12 cellular contexts compared by ENCODE assay signal in the genomic region with DNA sequence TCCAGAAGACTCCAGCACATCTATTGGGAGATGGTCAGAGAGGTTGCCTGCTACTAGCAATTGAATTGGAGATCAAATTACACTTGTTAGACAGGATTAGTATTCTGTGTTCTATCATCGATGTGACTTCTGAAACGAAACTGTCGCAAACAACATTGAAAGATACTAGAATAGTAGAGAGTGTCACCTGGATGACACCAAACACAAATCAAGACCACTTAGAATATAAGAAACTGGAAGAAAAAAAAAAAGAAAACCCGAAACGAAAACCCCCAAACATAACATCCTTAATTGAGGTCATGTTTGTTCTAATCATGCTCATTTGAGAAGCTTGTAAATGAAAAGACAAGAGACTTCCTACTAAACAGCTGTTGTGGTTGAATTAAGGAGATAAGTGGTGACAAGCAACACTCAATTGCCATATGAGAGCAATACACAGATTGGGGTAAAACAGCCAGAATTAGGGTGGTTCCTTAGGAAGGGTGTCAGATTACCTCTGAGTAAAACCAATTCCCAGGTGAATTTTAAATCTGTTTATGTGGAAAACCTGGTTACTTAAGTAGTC.
A peak's percentile ranks its signal among the peaks of the same experiment; 100 is the strongest.
DNase-seq lines count a peak whose midpoint lies in the region; ATAC-seq and TF ChIP-seq lines count a peak whose summit lies in the region.
"Had no signal": no experiment of that assay in that cellular context is flagged by ENCODE, and none has a peak within 500 bp of the region (broad histone marks: within the 10 kb centered on the region; RNA-seq: fewer than 3 reads in every experiment).

No MANE protein-coding gene starts in this region.

- H3K27me3 ChIP-seq in uterus (no peaks in the 10 kb centered on the region), ovary (no peaks in the 10 kb centered on the region)
- H3K27me3 ChIP-seq: SJCRH30 had no signal

- TF ChIP-seq EP300 in ovary (IDR thresholded peaks at IDR 0.05) = no peak

- no peak for TF ChIP-seq POLR2A in uterus (IDR thresholded peaks at IDR 0.05)
- TF ChIP-seq POLR2A in ovary (IDR thresholded peaks at IDR 0.05) = no peak

- ATAC-seq in HG02678 (IDR thresholded peaks at IDR 0.05; ENCODE audit: unreplicated experiment) = peak; percentile 20
- ATAC-seq: activated CD8-positive, alpha-beta memory T cell treated with anti-CD3 and anti-CD28 coated beads, Interleukin-2, amount 10 ng/mL, durations not matched to agents 7 days and 5 days had no signal

- WGBS in ovary, 3 donors = 44 to 67% (median 52%) methylated on average over 5 of the region's 5 CpGs

- intact Hi-C loops in uterus (cut with DNase I; ENCODE audit: low total_unique reads) = no loop called here
- intact Hi-C loops in ovary (cut with DNase I) = no loop called here

- no peaks in the 10 kb centered on the region for H3K36me3 ChIP-seq in uterus
- no peaks in the 10 kb centered on the region for H3K36me3 ChIP-seq in ovary
- H3K36me3 ChIP-seq: SJCRH30 had no signal

- DNase-seq in GM03348 (ENCODE audit: low spot score) = peak; percentile 31
- DNase-seq in NCI-H526 (lab: John Stamatoyannopoulos, UW) = peak; percentile 27 to 50
- peak; percentile 85 for DNase-seq in fibroblast of villous mesenchyme (ENCODE audit: low read depth)
- no peak for DNase-seq in NCI-H187 (lab: John Stamatoyannopoulos, UW)
- no peak for DNase-seq in uterus
- DNase-seq in NCI-H2196 treated with DMSO at 0.1 percent for 48 hours (lab: John Stamatoyannopoulos, UW; ENCODE audit: unreplicated experiment) = no peak
- DNase-seq in ovary = no peak
- DNase-seq: activated CD8-positive, alpha-beta memory T cell treated with anti-CD3 and anti-CD28 coated beads, Interleukin-2, amount 10 ng/mL, durations not matched to agents 7 days and 5 days; GDM1; stimulated activated CD4-positive, alpha-beta T cell treated with anti-CD3 and anti-CD28 coated beads, Interleukin-1b, Interleukin-23, amount 100 ng/mL, for 48 hours had no signal

- TF ChIP-seq CTCF in fibroblast of villous mesenchyme (IDR thresholded peaks at IDR 0.05; ENCODE audit: insufficient read depth, low read depth, low read length) (no peak), uterus (IDR thresholded peaks at IDR 0.05) (no peak), ovary (IDR thresholded peaks at IDR 0.05) (no peak)

- H3K4me1 ChIP-seq in uterus (no peaks in the 10 kb centered on the region), ovary (ENCODE audit: insufficient read depth) (no peaks in the 10 kb centered on the region)
- H3K4me1 ChIP-seq: SJCRH30 had no signal

- no peak overlapping the region for H3K4me3 ChIP-seq in fibroblast of villous mesenchyme (ENCODE audit: low read depth, low read length)
- H3K4me3 ChIP-seq in uterus = no peak overlapping the region
- H3K4me3 ChIP-seq in ovary = no peak overlapping the region
- H3K4me3 ChIP-seq: SJCRH30 had no signal

- no peak overlapping the region for H3K27ac ChIP-seq in uterus
- H3K27ac ChIP-seq in ovary = no peak overlapping the region
- H3K27ac ChIP-seq: SJCRH30 had no signal

- H3K9me3 ChIP-seq in uterus (no peaks in the 10 kb centered on the region), ovary (no peaks in the 10 kb centered on the region)
- H3K9me3 ChIP-seq: SJCRH30 had no signal

Comparison
In these comparisons a context has a peak if more than half of its experiments do, and no peak if none do; other contexts are left out.
1. DNase-seq: peak in GM03348 (single experiment), NCI-H526 (2 of 2) and fibroblast of villous mesenchyme (single experiment); none in NCI-H187 (0 of 2), uterus (0 of 2), NCI-H2196 treated with DMSO at 0.1 percent for 48 hours (single experiment) and ovary (0 of 5).